ENCODE assay signal across 2 cellular contexts in genomic region chr6:1285589-1286340, GRCh38.
TF ChIP-seq lines count a peak whose summit lies in the region.

No MANE protein-coding gene starts in this region.

TF ChIP-seq in IMR-90, 13 proteins besides CTCF, POLR2A, EP300 and RAD21:
- TF ChIP-seq BHLHE40 (IDR thresholded peaks at IDR 0.05; ENCODE audit: low read depth, low read length) (0 out of 2 replicates have a peak, but pooled peaks have one; percentile 21), USF2 (IDR thresholded peaks at IDR 0.05; ENCODE audit: low read depth, low read length) (no peak), RFX5 (IDR thresholded peaks at IDR 0.05; ENCODE audit: low read depth, low read length) (no peak), SMC3 (IDR thresholded peaks at IDR 0.05; ENCODE audit: low read depth, low read length) (0 out of 2 replicates have a peak, but pooled peaks have one; percentile 1)

TF ChIP-seq in HepG2, 621 proteins besides CTCF, POLR2A, EP300 and RAD21:
- TF ChIP-seq NCOA5 (CRISPR knock-in tag; IDR thresholded peaks at IDR 0.05) (no peak), SOX13 (IDR thresholded peaks at IDR 0.05) (no peak), SOX13 (CRISPR knock-in tag; conservative IDR thresholded peaks at IDR 0.05 in 1 of 2, IDR thresholded peaks at IDR 0.05 in 1 of 2) (no peak), STAG1 (CRISPR knock-in tag; IDR thresholded peaks at IDR 0.05) (peak; percentile 24)
TF ChIP-seq in HepG2: peak in this region for 1.
